Comparison of ENCODE assay signal across 28 cellular contexts in genomic region chr12:27280412-27280811, GRCh38. TPM values are rescaled to one million over a fixed set of nuclear protein-coding genes. Genes with fewer than 3 reads are reported as not detected.
A peak's percentile ranks its signal among the peaks of the same experiment; 100 is the strongest.
DNase-seq lines count a peak whose midpoint lies in the region; ATAC-seq and TF ChIP-seq lines count a peak whose summit lies in the region.
"Had no signal": no experiment of that assay in that cellular context is flagged by ENCODE, and none has a peak within 500 bp of the region (broad histone marks: within the 10 kb centered on the region; RNA-seq: fewer than 3 reads in every experiment).

No MANE protein-coding gene starts in this region.

- TF ChIP-seq CTCF in chondrocyte (IDR thresholded peaks at IDR 0.05) (no peak), tibial artery (IDR thresholded peaks at IDR 0.05) (no peak), GM20000 (IDR thresholded peaks at IDR 0.05; ENCODE audit: extremely low read depth, missing control alignments) (no peak)

- peaks cover 3% of the 10 kb centered on the region for H3K36me3 Mint-ChIP-seq in activated naive CD8-positive, alpha-beta T cell treated with anti-CD3 and anti-CD28 coated beads for 36 hours
- peaks cover 2% of the 10 kb centered on the region for H3K36me3 Mint-ChIP-seq in activated naive CD8-positive, alpha-beta T cell treated with anti-CD3 and anti-CD28 coated beads, Interleukin-2, amount 50 U/mL, for 24 hours (ENCODE audit: low read depth)
- peaks cover 2% of the 10 kb centered on the region for H3K36me3 Mint-ChIP-seq in chondrocyte (ENCODE audit: low read depth)

- H3K27me3 ChIP-seq in muscle layer of colon (ENCODE audit: control insufficient read depth in 1 of 2, insufficient read depth in 2 of 2, low read length in 2 of 2) (no peaks in the 10 kb centered on the region), tibial artery (no peaks in the 10 kb centered on the region)
- H3K27me3 ChIP-seq: heart left ventricle, ovary had no signal

- H3K4me3 Mint-ChIP-seq in activated naive CD8-positive, alpha-beta T cell treated with anti-CD3 and anti-CD28 coated beads for 36 hours: no peak overlapping the region
- no peak overlapping the region for H3K4me3 Mint-ChIP-seq in activated naive CD8-positive, alpha-beta T cell treated with anti-CD3 and anti-CD28 coated beads, Interleukin-2, amount 50 U/mL, for 24 hours
- H3K4me3 Mint-ChIP-seq in chondrocyte (ENCODE audit: unreplicated experiment): no peak overlapping the region
- H3K4me3 Mint-ChIP-seq: activated B cell treated with CpG ODN at 0.5 μM for 24 hours; activated CD8-positive, alpha-beta memory T cell treated with anti-CD3 and anti-CD28 coated beads, Interleukin-2, amount 10 ng/mL, durations not matched to agents 7 days and 5 days; activated T-cell treated with anti-CD3 and anti-CD28 coated beads, Interleukin-2, amount 50 U/mL, for 4 hours; CD14-positive monocyte; endodermal cell; IgD-negative memory B cell; stimulated activated memory B cell treated with anti-CD40 and anti-IgM and Interleukin-4, amounts not matched to agents 10 μg/mL and 1 μg/mL and 100 μg/mL, for 72 hours had no signal

- peak overlapping the region; percentile 5 for H3K27ac Mint-ChIP-seq in activated naive CD8-positive, alpha-beta T cell treated with anti-CD3 and anti-CD28 coated beads for 36 hours
- H3K27ac Mint-ChIP-seq in activated naive CD8-positive, alpha-beta T cell treated with anti-CD3 and anti-CD28 coated beads, Interleukin-2, amount 50 U/mL, for 24 hours: no peak overlapping the region
- peak overlapping the region; percentile 73 for H3K27ac Mint-ChIP-seq in chondrocyte (ENCODE audit: unreplicated experiment)
- H3K27ac Mint-ChIP-seq: activated B cell treated with CpG ODN at 0.5 μM for 24 hours; activated CD8-positive, alpha-beta memory T cell treated with anti-CD3 and anti-CD28 coated beads, Interleukin-2, amount 10 ng/mL, durations not matched to agents 7 days and 5 days; endodermal cell; IgD-negative memory B cell; stimulated activated memory B cell treated with anti-CD40 and anti-IgM and Interleukin-4, amounts not matched to agents 10 μg/mL and 1 μg/mL and 100 μg/mL, for 72 hours had no signal

- no peaks in the 10 kb centered on the region for H3K9me3 Mint-ChIP-seq in activated naive CD8-positive, alpha-beta T cell treated with anti-CD3 and anti-CD28 coated beads for 36 hours
- H3K9me3 Mint-ChIP-seq in activated naive CD8-positive, alpha-beta T cell treated with anti-CD3 and anti-CD28 coated beads, Interleukin-2, amount 50 U/mL, for 24 hours: no peaks in the 10 kb centered on the region
- no peaks in the 10 kb centered on the region for H3K9me3 Mint-ChIP-seq in chondrocyte (ENCODE audit: low read depth)
- H3K9me3 Mint-ChIP-seq: activated B cell treated with CpG ODN at 0.5 μM for 24 hours; activated T-cell treated with anti-CD3 and anti-CD28 coated beads, Interleukin-2, amount 50 U/mL, for 4 hours; CD14-positive monocyte; endodermal cell; IgD-negative memory B cell; stimulated activated memory B cell treated with anti-CD40 and anti-IgM and Interleukin-4, amounts not matched to agents 10 μg/mL and 1 μg/mL and 100 μg/mL, for 72 hours had no signal

- peaks cover 37% of the 10 kb centered on the region for H3K4me1 Mint-ChIP-seq in activated naive CD8-positive, alpha-beta T cell treated with anti-CD3 and anti-CD28 coated beads for 36 hours
- H3K4me1 Mint-ChIP-seq in activated naive CD8-positive, alpha-beta T cell treated with anti-CD3 and anti-CD28 coated beads, Interleukin-2, amount 50 U/mL, for 24 hours: peaks cover 38% of the 10 kb centered on the region
- peaks cover 89% of the 10 kb centered on the region for H3K4me1 Mint-ChIP-seq in chondrocyte (ENCODE audit: low read depth)

- DNase-seq in activated naive CD8-positive, alpha-beta T cell treated with anti-CD3 and anti-CD28 coated beads for 36 hours: no peak
- no peak for DNase-seq in activated naive CD8-positive, alpha-beta T cell treated with anti-CD3 and anti-CD28 coated beads, Interleukin-2, amount 50 U/mL, for 24 hours
- DNase-seq in chondrocyte (ENCODE audit: low spot score) (no peak), tibial artery (no peak), left lobe of liver (ENCODE audit: low spot score) (no peak), GM19240 (ENCODE audit: insufficient read length, low spot score) (no peak), GM20000 (ENCODE audit: low spot score) (no peak)
- DNase-seq: activated B cell treated with CpG ODN at 0.5 μM for 24 hours; activated CD4-positive, alpha-beta T cell treated with anti-CD3 and anti-CD28 coated beads, Interleukin-2, amount 50 U/mL, for 4 hours; activated CD8-positive, alpha-beta memory T cell treated with anti-CD3 and anti-CD28 coated beads, Interleukin-2, amount 10 ng/mL, durations not matched to agents 7 days and 5 days; activated gamma-delta T cell; activated T-cell treated with anti-CD3 and anti-CD28 coated beads, Interleukin-2, amount 50 U/mL, for 4 hours; Calu3; caudate nucleus; dermis blood vessel endothelial cell; DMS79 treated with DMSO at 0.1 percent for 48 hours; endodermal cell; GDM1; heart left ventricle; kidney; NCI-H446 treated with DMSO at 0.1 percent for 48 hours; ovary had no signal

- H3K27ac ChIP-seq in muscle layer of colon (ENCODE audit: low read depth, low read length) (peak overlapping the region; percentile 28), tibial artery (peak overlapping the region; percentile 66 to 78)
- H3K27ac ChIP-seq: ovary had no signal

- ATAC-seq in activated naive CD8-positive, alpha-beta T cell treated with anti-CD3 and anti-CD28 coated beads, Interleukin-2, amount 50 U/mL, for 24 hours: no peak
- no peak for ATAC-seq in left lobe of liver
- ATAC-seq: activated CD8-positive, alpha-beta memory T cell treated with anti-CD3 and anti-CD28 coated beads, Interleukin-2, amount 10 ng/mL, durations not matched to agents 7 days and 5 days; heart left ventricle; sciatic nerve; stimulated activated memory B cell treated with anti-CD40 and anti-IgM and Interleukin-4, amounts not matched to agents 10 μg/mL and 1 μg/mL and 100 μg/mL, for 72 hours had no signal

- H3K9ac ChIP-seq in muscle layer of colon (ENCODE audit: low read length): no peak overlapping the region

- H3K4me1 ChIP-seq in muscle layer of colon (ENCODE audit: insufficient read depth, low read length) (peaks cover 61% of the 10 kb centered on the region), tibial artery (peaks cover 0 to 97% (median 54%) of the 10 kb centered on the region in 4 donors)

- no peaks in the 10 kb centered on the region for H3K36me3 ChIP-seq in muscle layer of colon (ENCODE audit: insufficient read depth, low read length)
- no peaks in the 10 kb centered on the region for H3K36me3 ChIP-seq in tibial artery
- H3K36me3 ChIP-seq: heart left ventricle, ovary had no signal

- H3K27me3 Mint-ChIP-seq in activated naive CD8-positive, alpha-beta T cell treated with anti-CD3 and anti-CD28 coated beads for 36 hours: no peaks in the 10 kb centered on the region
- no peaks in the 10 kb centered on the region for H3K27me3 Mint-ChIP-seq in activated naive CD8-positive, alpha-beta T cell treated with anti-CD3 and anti-CD28 coated beads, Interleukin-2, amount 50 U/mL, for 24 hours
- H3K27me3 Mint-ChIP-seq in chondrocyte (ENCODE audit: low read depth): no peaks in the 10 kb centered on the region
- H3K27me3 Mint-ChIP-seq: activated B cell treated with CpG ODN at 0.5 μM for 24 hours; activated CD8-positive, alpha-beta memory T cell treated with anti-CD3 and anti-CD28 coated beads, Interleukin-2, amount 10 ng/mL, durations not matched to agents 7 days and 5 days; IgD-negative memory B cell; stimulated activated memory B cell treated with anti-CD40 and anti-IgM and Interleukin-4, amounts not matched to agents 10 μg/mL and 1 μg/mL and 100 μg/mL, for 72 hours had no signal

- intact Hi-C loops in tibial artery (cut with DNase I; ENCODE audit: low total_unique reads): no loop called here

- H3K4me3 ChIP-seq in muscle layer of colon (ENCODE audit: low read depth in 1 of 2, low read length in 2 of 2) (no peak overlapping the region), tibial artery (no peak overlapping the region)
- H3K4me3 ChIP-seq: heart left ventricle, lung, ovary had no signal

- H3K9me3 ChIP-seq in muscle layer of colon (ENCODE audit: low read length): no peaks in the 10 kb centered on the region
- no peaks in the 10 kb centered on the region for H3K9me3 ChIP-seq in tibial artery
- H3K9me3 ChIP-seq: heart left ventricle, ovary had no signal

RNA-seq across cellular contexts. Expression of gene STK38L, which starts 36.3 kb away (rescaled TPM):
- 10 to 100 TPM; 31.2 to 32.0 TPM for total RNA-seq in activated naive CD8-positive, alpha-beta T cell treated with anti-CD3 and anti-CD28 coated beads for 36 hours
- total RNA-seq in chondrocyte (219 to 248 TPM (median 222 TPM) in 3 replicates), left lobe of liver (7.7 TPM)

RNA-seq across cellular contexts. Expression of gene BMAL2, which starts 52.2 kb away (rescaled TPM):
- total RNA-seq in activated naive CD8-positive, alpha-beta T cell treated with anti-CD3 and anti-CD28 coated beads for 36 hours: 10 to 100 TPM; 10.8 to 13.3 TPM
- total RNA-seq in chondrocyte: 9.0 to 12.0 TPM (median 11.6 TPM) in 3 replicates
- 2.6 TPM for total RNA-seq in left lobe of liver
